Comparison of ENCODE assay signal across 35 cellular contexts in genomic region chr10:19968745-19969144, GRCh38.
"Had no signal": no experiment of that assay in that cellular context is flagged by ENCODE, and none has a peak within 500 bp of the region (broad histone marks: within the 10 kb centered on the region; RNA-seq: fewer than 3 reads in every experiment).

No MANE protein-coding gene starts in this region.

- H3K4me3 ChIP-seq: ascending aorta, K562 had no signal

- H3K27me3 ChIP-seq: ascending aorta had no signal

- ATAC-seq: activated CD8-positive, alpha-beta memory T cell treated with anti-CD3 and anti-CD28 coated beads, Interleukin-2, amount 10 ng/mL, durations not matched to agents 7 days and 5 days; activated T-helper 17 cell treated with anti-CD3 and anti-CD28 coated beads, Interleukin-2, amount 50 U/mL, for 72 hours; K562; PC-3; Right ventricle myocardium inferior had no signal

- H3K27ac Mint-ChIP-seq: activated CD4-positive, alpha-beta memory T cell treated with anti-CD3 and anti-CD28 coated beads, Interleukin-2, amount 10 ng/mL, durations not matched to agents 7 days and 5 days; activated CD8-positive, alpha-beta memory T cell treated with anti-CD3 and anti-CD28 coated beads, Interleukin-2, amount 10 ng/mL, durations not matched to agents 7 days and 5 days; activated naive CD8-positive, alpha-beta T cell treated with anti-CD3 and anti-CD28 coated beads for 36 hours; activated T-helper 17 cell treated with anti-CD3 and anti-CD28 coated beads, Interleukin-2, amount 50 U/mL, for 72 hours had no signal

- H3K27me3 Mint-ChIP-seq: activated CD4-positive, alpha-beta memory T cell treated with anti-CD3 and anti-CD28 coated beads, Interleukin-2, amount 10 ng/mL, durations not matched to agents 7 days and 5 days; activated CD8-positive, alpha-beta memory T cell treated with anti-CD3 and anti-CD28 coated beads, Interleukin-2, amount 10 ng/mL, durations not matched to agents 7 days and 5 days; activated naive CD8-positive, alpha-beta T cell treated with anti-CD3 and anti-CD28 coated beads for 36 hours; activated T-helper 17 cell treated with anti-CD3 and anti-CD28 coated beads, Interleukin-2, amount 50 U/mL, for 72 hours had no signal

- H3K4me3 Mint-ChIP-seq: activated CD4-positive, alpha-beta memory T cell treated with anti-CD3 and anti-CD28 coated beads, Interleukin-2, amount 10 ng/mL, durations not matched to agents 7 days and 5 days; activated CD8-positive, alpha-beta memory T cell treated with anti-CD3 and anti-CD28 coated beads, Interleukin-2, amount 10 ng/mL, durations not matched to agents 7 days and 5 days; activated naive CD8-positive, alpha-beta T cell treated with anti-CD3 and anti-CD28 coated beads for 36 hours; activated T-helper 17 cell treated with anti-CD3 and anti-CD28 coated beads, Interleukin-2, amount 50 U/mL, for 72 hours had no signal

- H3K9me3 ChIP-seq: ascending aorta had no signal

- H3K9me3 Mint-ChIP-seq: activated CD4-positive, alpha-beta memory T cell treated with anti-CD3 and anti-CD28 coated beads, Interleukin-2, amount 10 ng/mL, durations not matched to agents 7 days and 5 days; activated naive CD8-positive, alpha-beta T cell treated with anti-CD3 and anti-CD28 coated beads for 36 hours had no signal

- H3K36me3 ChIP-seq: ascending aorta, WERI-Rb-1 had no signal

- H3K27ac ChIP-seq: ascending aorta, RWPE1, WERI-Rb-1 had no signal

- H3K36me3 Mint-ChIP-seq: activated CD8-positive, alpha-beta memory T cell treated with anti-CD3 and anti-CD28 coated beads, Interleukin-2, amount 10 ng/mL, durations not matched to agents 7 days and 5 days; activated naive CD8-positive, alpha-beta T cell treated with anti-CD3 and anti-CD28 coated beads for 36 hours had no signal

- DNase-seq: activated CD4-positive, alpha-beta memory T cell treated with anti-CD3 and anti-CD28 coated beads, Interleukin-2, amount 10 ng/mL, durations not matched to agents 7 days and 5 days; activated CD4-positive, alpha-beta T cell treated with anti-CD3 and anti-CD28 coated beads for 1 hour; activated CD4-positive, alpha-beta T cell treated with anti-CD3 and anti-CD28 coated beads for 48 hours; activated CD4-positive, CD25-positive, alpha-beta regulatory T cell; activated CD8-positive, alpha-beta memory T cell treated with anti-CD3 and anti-CD28 coated beads for 24 hours; activated CD8-positive, alpha-beta memory T cell treated with anti-CD3 and anti-CD28 coated beads, Interleukin-2, amount 10 ng/mL, durations not matched to agents 7 days and 5 days; activated CD8-positive, alpha-beta memory T cell treated with anti-CD3 and anti-CD28 coated beads, Interleukin-2, amount 50 U/mL, for 48 hours; activated effector memory CD4-positive, alpha-beta T cell treated with anti-CD3 and anti-CD28 coated beads, Interleukin-2, amount 50 U/mL, for 16 hours; activated naive CD4-positive, alpha-beta T cell; activated naive CD4-positive, alpha-beta T cell treated with anti-CD3 and anti-CD28 coated beads, Interleukin-2, amount 50 U/mL, for 16 hours; activated naive CD8-positive, alpha-beta T cell treated with anti-CD3 and anti-CD28 coated beads for 36 hours; activated T-cell treated with anti-CD3 and anti-CD28 coated beads, Interleukin-2, amount 50 U/mL, for 48 hours; amygdala; IMR-90; NCI-H1105; NCI-H1417 treated with DMSO at 0.1 percent for 48 hours; NCI-H1694; NCI-H1930; NCI-H2081 treated with DMSO at 0.1 percent for 48 hours; NCI-H226; NCI-H446 treated with DMSO at 0.1 percent for 48 hours; NCI-H69; NK-92 treated with Interleukin-12 subunit alpha and Interleukin-12 subunit beta, amount 100 ng/mL, for 24 hours; PC-3; SIG-M5; SW 1271; T-helper 1 cell; T-helper 2 cell; T1000; WERI-Rb-1 had no signal

- H3K4me1 Mint-ChIP-seq: activated CD4-positive, alpha-beta memory T cell treated with anti-CD3 and anti-CD28 coated beads, Interleukin-2, amount 10 ng/mL, durations not matched to agents 7 days and 5 days; activated CD8-positive, alpha-beta memory T cell treated with anti-CD3 and anti-CD28 coated beads, Interleukin-2, amount 10 ng/mL, durations not matched to agents 7 days and 5 days; activated naive CD8-positive, alpha-beta T cell treated with anti-CD3 and anti-CD28 coated beads for 36 hours; activated T-helper 17 cell treated with anti-CD3 and anti-CD28 coated beads, Interleukin-2, amount 50 U/mL, for 72 hours had no signal
